In genomic region chr4:119795986-119796578, GRCh38 we compare ENCODE assay signal across 1 cellular context.
TF ChIP-seq lines count a peak whose summit lies in the region.

No MANE protein-coding gene starts in this region.

TF ChIP-seq in SK-N-SH, 30 proteins besides CTCF, POLR2A, EP300 and RAD21 (continued from another document):
- TF ChIP-seq, protein P1, sequence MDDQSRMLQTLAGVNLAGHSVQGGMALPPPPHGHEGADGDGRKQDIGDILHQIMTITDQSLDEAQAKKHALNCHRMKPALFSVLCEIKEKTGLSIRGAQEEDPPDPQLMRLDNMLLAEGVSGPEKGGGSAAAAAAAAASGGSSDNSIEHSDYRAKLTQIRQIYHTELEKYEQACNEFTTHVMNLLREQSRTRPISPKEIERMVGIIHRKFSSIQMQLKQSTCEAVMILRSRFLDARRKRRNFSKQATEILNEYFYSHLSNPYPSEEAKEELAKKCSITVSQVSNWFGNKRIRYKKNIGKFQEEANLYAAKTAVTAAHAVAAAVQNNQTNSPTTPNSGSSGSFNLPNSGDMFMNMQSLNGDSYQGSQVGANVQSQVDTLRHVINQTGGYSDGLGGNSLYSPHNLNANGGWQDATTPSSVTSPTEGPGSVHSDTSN (IDR thresholded peaks at IDR 0.05): no peak
- TF ChIP-seq FOXJ3 (CRISPR knock-in tag; IDR thresholded peaks at IDR 0.05): no peak
- no peak for TF ChIP-seq RXRA (IDR thresholded peaks at IDR 0.05; ENCODE audit: borderline replicate concordance, low read depth)
- TF ChIP-seq USF1 (IDR thresholded peaks at IDR 0.05; ENCODE audit: borderline replicate concordance, low read depth): no peak
- no peak for TF ChIP-seq TAF1 (IDR thresholded peaks at IDR 0.05; ENCODE audit: borderline replicate concordance, low read depth, low read length)
- no peak for TF ChIP-seq FOXM1 (IDR thresholded peaks at IDR 0.05; ENCODE audit: low read depth)
- TF ChIP-seq, protein P2, sequence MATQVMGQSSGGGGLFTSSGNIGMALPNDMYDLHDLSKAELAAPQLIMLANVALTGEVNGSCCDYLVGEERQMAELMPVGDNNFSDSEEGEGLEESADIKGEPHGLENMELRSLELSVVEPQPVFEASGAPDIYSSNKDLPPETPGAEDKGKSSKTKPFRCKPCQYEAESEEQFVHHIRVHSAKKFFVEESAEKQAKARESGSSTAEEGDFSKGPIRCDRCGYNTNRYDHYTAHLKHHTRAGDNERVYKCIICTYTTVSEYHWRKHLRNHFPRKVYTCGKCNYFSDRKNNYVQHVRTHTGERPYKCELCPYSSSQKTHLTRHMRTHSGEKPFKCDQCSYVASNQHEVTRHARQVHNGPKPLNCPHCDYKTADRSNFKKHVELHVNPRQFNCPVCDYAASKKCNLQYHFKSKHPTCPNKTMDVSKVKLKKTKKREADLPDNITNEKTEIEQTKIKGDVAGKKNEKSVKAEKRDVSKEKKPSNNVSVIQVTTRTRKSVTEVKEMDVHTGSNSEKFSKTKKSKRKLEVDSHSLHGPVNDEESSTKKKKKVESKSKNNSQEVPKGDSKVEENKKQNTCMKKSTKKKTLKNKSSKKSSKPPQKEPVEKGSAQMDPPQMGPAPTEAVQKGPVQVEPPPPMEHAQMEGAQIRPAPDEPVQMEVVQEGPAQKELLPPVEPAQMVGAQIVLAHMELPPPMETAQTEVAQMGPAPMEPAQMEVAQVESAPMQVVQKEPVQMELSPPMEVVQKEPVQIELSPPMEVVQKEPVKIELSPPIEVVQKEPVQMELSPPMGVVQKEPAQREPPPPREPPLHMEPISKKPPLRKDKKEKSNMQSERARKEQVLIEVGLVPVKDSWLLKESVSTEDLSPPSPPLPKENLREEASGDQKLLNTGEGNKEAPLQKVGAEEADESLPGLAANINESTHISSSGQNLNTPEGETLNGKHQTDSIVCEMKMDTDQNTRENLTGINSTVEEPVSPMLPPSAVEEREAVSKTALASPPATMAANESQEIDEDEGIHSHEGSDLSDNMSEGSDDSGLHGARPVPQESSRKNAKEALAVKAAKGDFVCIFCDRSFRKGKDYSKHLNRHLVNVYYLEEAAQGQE (IDR thresholded peaks at IDR 0.05; ENCODE audit: low read depth, low read length): no peak
- no peak for TF ChIP-seq MEF2A (IDR thresholded peaks at IDR 0.05; ENCODE audit: borderline replicate concordance, low read depth)
- no peak for TF ChIP-seq CHD2 (IDR thresholded peaks at IDR 0.05; ENCODE audit: low read length, partially characterized antibody)
